17 cellular contexts compared by ENCODE assay signal in genomic region chr1:18344755-18345154, GRCh38.
DNase-seq lines count a peak whose midpoint lies in the region; TF ChIP-seq lines count a peak whose summit lies in the region.
"Had no signal": no experiment of that assay in that cellular context is flagged by ENCODE, and none has a peak within 500 bp of the region (broad histone marks: within the 10 kb centered on the region; RNA-seq: fewer than 3 reads in every experiment).

No MANE protein-coding gene starts in this region.

- H3K36me3 ChIP-seq in sigmoid colon = no peaks in the 10 kb centered on the region
- H3K36me3 ChIP-seq: lower lobe of right lung, Peyer's patch, spleen had no signal

- TF ChIP-seq CTCF in sigmoid colon (IDR thresholded peaks at IDR 0.05) = no peak

- no peak overlapping the region for H3K27ac ChIP-seq in sigmoid colon
- H3K27ac ChIP-seq: foreskin keratinocyte, lower lobe of right lung, Peyer's patch, spleen had no signal

- no peaks in the 10 kb centered on the region for H3K27me3 ChIP-seq in sigmoid colon
- H3K27me3 ChIP-seq: foreskin keratinocyte, Peyer's patch had no signal

- in situ Hi-C loops in KBM-7 (cut with MboI; ENCODE audit: low pct_unique_long_range_greater_than_20kb, low sequenced_read_pairs) = no loop called here

- WGBS in sigmoid colon, 2 donors = 31 to 38% methylated on average over 3 of the region's 3 CpGs

- TF ChIP-seq EP300 in sigmoid colon (IDR thresholded peaks at IDR 0.05) = no peak

- TF ChIP-seq POLR2A in sigmoid colon (IDR thresholded peaks at IDR 0.05) = no peak

- intact Hi-C loops in sigmoid colon (cut with DNase I) = no loop called here

- peak; percentile 91 for DNase-seq in DMS79 (lab: John Stamatoyannopoulos, UW)
- peak; percentile 25 for DNase-seq in NCI-H187 treated with DMSO at 0.1 percent for 48 hours (lab: John Stamatoyannopoulos, UW)
- peak; percentile 65 for DNase-seq in NCI-H748 (lab: John Stamatoyannopoulos, UW; ENCODE audit: unreplicated experiment)
- DNase-seq in islet precursor cell = peak; percentile 90
- DNase-seq in hepatic stellate cell (ENCODE audit: low spot score) = no peak
- no peak for DNase-seq in KBM-7
- no peak for DNase-seq in sigmoid colon
- no peak for DNase-seq in A172 (ENCODE audit: low spot score)
- DNase-seq: activated effector memory CD4-positive, alpha-beta T cell treated with anti-CD3 and anti-CD28 coated beads, Interleukin-2, amount 50 U/mL, for 16 hours; amygdala; Caco-2; foreskin keratinocyte; lower lobe of right lung; naive B cell; Peyer's patch; spleen; stimulated activated naive CD8-positive, alpha-beta T cell treated with anti-CD3 and anti-CD28 coated beads, Interleukin-15, Interleukin-2, amounts not matched to agents 100 U/mL and 50 U/mL, for 24 hours had no signal

- no peaks in the 10 kb centered on the region for H3K4me1 ChIP-seq in sigmoid colon
- H3K4me1 ChIP-seq: Caco-2, foreskin keratinocyte, lower lobe of right lung, Peyer's patch, spleen had no signal

- H3K9me3 ChIP-seq in sigmoid colon = no peaks in the 10 kb centered on the region
- H3K9me3 ChIP-seq: Caco-2, lower lobe of right lung, Peyer's patch, spleen had no signal

- H3K4me3 ChIP-seq in sigmoid colon = no peak overlapping the region
- H3K4me3 ChIP-seq: lower lobe of right lung, Peyer's patch, spleen had no signal

Comparison
In these comparisons a context has a peak if more than half of its experiments do, and no peak if none do; other contexts are left out.
1. DNase-seq: peak in DMS79 (single experiment), NCI-H187 treated with DMSO at 0.1 percent for 48 hours (single experiment), NCI-H748 (single experiment) and islet precursor cell (single experiment); none in hepatic stellate cell (single experiment), KBM-7 (single experiment), sigmoid colon (single experiment) and A172 (single experiment).